ENCODE assay signal across 8 cellular contexts in genomic region chr2:11692966-11693521, GRCh38. TPM values are rescaled to one million over a fixed set of nuclear protein-coding genes. Genes with fewer than 3 reads are reported as not detected.
DNase-seq lines count a peak whose midpoint lies in the region; ATAC-seq and TF ChIP-seq lines count a peak whose summit lies in the region.

No MANE protein-coding gene starts in this region.

- intact Hi-C loops in CD4-positive, alpha-beta T cell (cut with DNase I, micrococcal nuclease): loop anchor here (1.0 to 5.0 kb wide), 5 partner anchors 52 to 1314 kb away; a partner anchor contains a TSS

- DNase-seq in CD4-positive, alpha-beta T cell: peak; percentile 27 to 54 (median 48)
- DNase-seq in NCI-H748 (lab: John Stamatoyannopoulos, UW; ENCODE audit: unreplicated experiment) (peak; percentile 54), middle frontal gyrus (ENCODE audit: extremely low spot score, low spot score) (peak; percentile 31)
- peak; percentile 51 for DNase-seq in activated CD4-positive, alpha-beta T cell treated with anti-CD3 and anti-CD28 coated beads, Interleukin-2, amount 50 U/mL, for 1 hour
- peak; percentile 63 for DNase-seq in effector CD4-positive, alpha-beta T cell

- H3K36me3 Mint-ChIP-seq in CD4-positive, alpha-beta T cell (ENCODE audit: low read depth): no peaks in the 10 kb centered on the region
- H3K36me3 Mint-ChIP-seq in stimulated activated memory B cell treated with anti-CD40 and anti-IgM and Interleukin-4, amounts not matched to agents 10 μg/mL and 1 μg/mL and 100 μg/mL, for 72 hours: no peaks in the 10 kb centered on the region

- peak; percentile 90 for TF ChIP-seq CTCF in CD4-positive, alpha-beta T cell (IDR thresholded peaks at IDR 0.05)

- no peaks in the 10 kb centered on the region for H3K9me3 ChIP-seq in CD4-positive, alpha-beta T cell (ENCODE audit: control insufficient read depth, low read length)

- H3K27me3 ChIP-seq in CD4-positive, alpha-beta T cell (ENCODE audit: control insufficient read depth, insufficient read depth, low read length): no peaks in the 10 kb centered on the region

- POLR2A ChIA-PET in CD4-positive, alpha-beta T cell (lab: Charles Lee): interaction anchor here (0.7 to 1.9 kb wide), 4 partner anchors 54 to 86 kb away, joined by 3 to 7 read pairs (median 4); partner anchors contain the start of gene LPIN1

- peak; percentile 66 for ATAC-seq in CD4-positive, alpha-beta T cell (ENCODE audit: poor library complexity)
- peak; percentile 73 for ATAC-seq in GM19372 (IDR thresholded peaks at IDR 0.05; ENCODE audit: low read depth, unreplicated experiment)
- ATAC-seq in HG03439 (IDR thresholded peaks at IDR 0.05; ENCODE audit: unreplicated experiment): peak; percentile 59
- peak; percentile 83 for ATAC-seq in stimulated activated memory B cell treated with anti-CD40 and anti-IgM and Interleukin-4, amounts not matched to agents 10 μg/mL and 1 μg/mL and 100 μg/mL, for 72 hours

- no peak overlapping the region for H3K27ac Mint-ChIP-seq in CD4-positive, alpha-beta T cell
- no peak overlapping the region for H3K27ac Mint-ChIP-seq in stimulated activated memory B cell treated with anti-CD40 and anti-IgM and Interleukin-4, amounts not matched to agents 10 μg/mL and 1 μg/mL and 100 μg/mL, for 72 hours

- peaks cover 3% of the 10 kb centered on the region for H3K27me3 Mint-ChIP-seq in CD4-positive, alpha-beta T cell
- no peaks in the 10 kb centered on the region for H3K27me3 Mint-ChIP-seq in stimulated activated memory B cell treated with anti-CD40 and anti-IgM and Interleukin-4, amounts not matched to agents 10 μg/mL and 1 μg/mL and 100 μg/mL, for 72 hours

- H3K9me3 Mint-ChIP-seq in CD4-positive, alpha-beta T cell: no peaks in the 10 kb centered on the region
- H3K9me3 Mint-ChIP-seq in stimulated activated memory B cell treated with anti-CD40 and anti-IgM and Interleukin-4, amounts not matched to agents 10 μg/mL and 1 μg/mL and 100 μg/mL, for 72 hours: no peaks in the 10 kb centered on the region

- H3K27ac ChIP-seq in CD4-positive, alpha-beta T cell (ENCODE audit: low read depth, low read length): no peak overlapping the region

- peaks cover 8% of the 10 kb centered on the region for H3K4me1 Mint-ChIP-seq in CD4-positive, alpha-beta T cell (ENCODE audit: low read depth)
- peaks cover 15% of the 10 kb centered on the region for H3K4me1 Mint-ChIP-seq in stimulated activated memory B cell treated with anti-CD40 and anti-IgM and Interleukin-4, amounts not matched to agents 10 μg/mL and 1 μg/mL and 100 μg/mL, for 72 hours

- H3K4me3 Mint-ChIP-seq in CD4-positive, alpha-beta T cell: no peak overlapping the region
- no peak overlapping the region for H3K4me3 Mint-ChIP-seq in stimulated activated memory B cell treated with anti-CD40 and anti-IgM and Interleukin-4, amounts not matched to agents 10 μg/mL and 1 μg/mL and 100 μg/mL, for 72 hours

- CTCF ChIA-PET in CD4-positive, alpha-beta T cell (lab: Charles Lee): interaction anchor here (0.6 to 2.3 kb wide), 17 partner anchors 11 to 1314 kb away, joined by 3 to 42 read pairs (median 5); no protein-coding TSS in a partner anchor

RNA-seq across cellular contexts. Expression of gene NTSR2, which starts 23.0 kb away (rescaled TPM):
- total RNA-seq in CD4-positive, alpha-beta T cell: not detected

RNA-seq across cellular contexts. Expression of gene LPIN1, which starts 53.4 kb away (rescaled TPM):
- 100 to 1,000 TPM; 115 to 128 TPM for total RNA-seq in CD4-positive, alpha-beta T cell
